Comparison of ENCODE assay signal across 8 cellular contexts in genomic region chr18:79951545-79952456, GRCh38. TPM values are rescaled to one million over a fixed set of nuclear protein-coding genes. Genes with fewer than 3 reads are reported as not detected.
DNase-seq lines count a peak whose midpoint lies in the region; ATAC-seq and TF ChIP-seq lines count a peak whose summit lies in the region.

Gene SLC66A2, minus strand, starts transcription at chr18:79951653. Its CDS starts 727 bp downstream, at chr18:79950926.

- DNase-seq in AG08396 (ENCODE audit: low spot score) (peak; percentile 98), NCI-H774 (lab: John Stamatoyannopoulos, UW) (peak; percentile 74), lung microvascular endothelial cell (ENCODE audit: low read depth in 2 of 2) (peak; percentile 87 to 92)
- DNase-seq in activated CD8-positive, alpha-beta T cell treated with anti-CD3 and anti-CD28 coated beads for 36 hours, result peak; percentile 93
- peak; percentile 93 for DNase-seq in effector CD4-positive, alpha-beta T cell
- DNase-seq in stimulated activated CD4-positive, alpha-beta T cell treated with anti-CD3 and anti-CD28 coated beads, TNF-alpha, amount 100 ng/mL, for 48 hours (ENCODE audit: low read depth in 3 of 3), result peak; percentile 84 to 96 (median 90)

- TF ChIP-seq CTCF in activated CD8-positive, alpha-beta T cell treated with anti-CD3 and anti-CD28 coated beads for 36 hours (IDR thresholded peaks at IDR 0.05), result no peak

- H3K4me3 Mint-ChIP-seq in activated CD8-positive, alpha-beta T cell treated with anti-CD3 and anti-CD28 coated beads for 36 hours, result peak within 1 kb of the TSS; percentile 73

- H3K27me3 Mint-ChIP-seq in activated CD8-positive, alpha-beta T cell treated with anti-CD3 and anti-CD28 coated beads for 36 hours, result no peaks in the 10 kb centered on the region

- H3K36me3 Mint-ChIP-seq in activated CD8-positive, alpha-beta T cell treated with anti-CD3 and anti-CD28 coated beads for 36 hours (ENCODE audit: low read depth), result peaks cover 11% of the 10 kb centered on the region

- POLR2A ChIA-PET in activated CD8-positive, alpha-beta T cell treated with anti-CD3 and anti-CD28 coated beads for 36 hours (lab: Charles Lee), result interaction anchor here (0.8 to 2.2 kb wide), 4 partner anchors 10 to 35 kb away, joined by 3 to 7 read pairs (median 5); no protein-coding TSS in a partner anchor

- intact Hi-C loops in activated CD8-positive, alpha-beta T cell treated with anti-CD3 and anti-CD28 coated beads for 36 hours (cut with micrococcal nuclease), result no loop called here

- H3K4me1 Mint-ChIP-seq in activated CD8-positive, alpha-beta T cell treated with anti-CD3 and anti-CD28 coated beads for 36 hours (ENCODE audit: low read depth), result peaks cover 28% of the 10 kb centered on the region

- ATAC-seq in GM18909 (IDR thresholded peaks at IDR 0.05; ENCODE audit: poor library complexity, unreplicated experiment) (peak; percentile 85), HG03175 (IDR thresholded peaks at IDR 0.05; ENCODE audit: unreplicated experiment) (peak; percentile 81)
- peak; percentile 89 for ATAC-seq in activated CD8-positive, alpha-beta T cell treated with anti-CD3 and anti-CD28 coated beads for 36 hours

- H3K9me3 Mint-ChIP-seq in activated CD8-positive, alpha-beta T cell treated with anti-CD3 and anti-CD28 coated beads for 36 hours, result no peaks in the 10 kb centered on the region

- H3K27ac Mint-ChIP-seq in activated CD8-positive, alpha-beta T cell treated with anti-CD3 and anti-CD28 coated beads for 36 hours, result peak within 1 kb of the TSS; percentile 66

- CTCF ChIA-PET in activated CD8-positive, alpha-beta T cell treated with anti-CD3 and anti-CD28 coated beads for 36 hours (lab: Charles Lee), result interaction anchor here (1.1 to 2.0 kb wide), 4 partner anchors 12 to 83 kb away, joined by 3 to 6 read pairs (median 4); partner anchors contain the start of gene RBFA

RNA-seq across cellular contexts. Expression of gene SLC66A2, which starts in this region (rescaled TPM):
- 10 to 100 TPM; 28.2 to 29.7 TPM for total RNA-seq in activated CD8-positive, alpha-beta T cell treated with anti-CD3 and anti-CD28 coated beads for 36 hours
- 26.4 and 33.1 TPM in 2 replicates for total RNA-seq in lung microvascular endothelial cell

Comparison
In these comparisons a context has a peak if more than half of its experiments do, and no peak if none do; other contexts are left out.
1. Peak in every context shown above with its lines: DNase-seq and ATAC-seq.